Comparison of ENCODE assay signal across 8 cellular contexts in genomic region chr7:20329389-20330175, GRCh38. TPM values are rescaled to one million over a fixed set of nuclear protein-coding genes. Genes with fewer than 3 reads are reported as not detected.
DNase-seq lines count a peak whose midpoint lies in the region; ATAC-seq and TF ChIP-seq lines count a peak whose summit lies in the region.

No MANE protein-coding gene starts in this region.

- ATAC-seq in GM19025 (IDR thresholded peaks at IDR 0.05; ENCODE audit: low read depth, unreplicated experiment) = peak; percentile 43
- peak; percentile 26 for ATAC-seq in HG03103 (IDR thresholded peaks at IDR 0.05; ENCODE audit: low read depth, unreplicated experiment)
- no peak for ATAC-seq in activated naive CD8-positive, alpha-beta T cell treated with anti-CD3 and anti-CD28 coated beads, Interleukin-2, amount 50 U/mL, for 24 hours

- H3K4me1 ChIP-seq in osteoblast (ENCODE audit: insufficient read depth, low read length) = peaks cover 16% of the 10 kb centered on the region

- H3K79me2 ChIP-seq in osteoblast (ENCODE audit: insufficient read depth, low read length) = no peaks in the 10 kb centered on the region

- H3K27ac Mint-ChIP-seq in activated naive CD8-positive, alpha-beta T cell treated with anti-CD3 and anti-CD28 coated beads, Interleukin-2, amount 50 U/mL, for 24 hours = no peak overlapping the region

- no peaks in the 10 kb centered on the region for H3K36me3 ChIP-seq in osteoblast (ENCODE audit: insufficient read depth, low read length)

- no peaks in the 10 kb centered on the region for H3K9me3 ChIP-seq in osteoblast (ENCODE audit: low read depth, low read length)

- no peaks in the 10 kb centered on the region for H3K9me3 Mint-ChIP-seq in activated naive CD8-positive, alpha-beta T cell treated with anti-CD3 and anti-CD28 coated beads, Interleukin-2, amount 50 U/mL, for 24 hours

- DNase-seq in COLO668 (lab: John Stamatoyannopoulos, UW; ENCODE audit: unreplicated experiment) (peak; percentile 75), NCI-H345 treated with DMSO at 0.1 percent for 48 hours (lab: John Stamatoyannopoulos, UW; ENCODE audit: unreplicated experiment) (peak; percentile 64), cardiac septum (ENCODE audit: low spot score) (peak; percentile 77), osteoblast (ENCODE audit: insufficient read length, low spot score, missing footprints) (peak; percentile 84), Kasumi-1 (lab: John Stamatoyannopoulos, UW) (no peak)
- DNase-seq in activated naive CD8-positive, alpha-beta T cell treated with anti-CD3 and anti-CD28 coated beads, Interleukin-2, amount 50 U/mL, for 24 hours = no peak

- peaks cover 25% of the 10 kb centered on the region for H3K4me1 Mint-ChIP-seq in activated naive CD8-positive, alpha-beta T cell treated with anti-CD3 and anti-CD28 coated beads, Interleukin-2, amount 50 U/mL, for 24 hours

- H2AFZ ChIP-seq in osteoblast (ENCODE audit: low read length) = peak overlapping the region; percentile 86

- H3K4me3 ChIP-seq in osteoblast (ENCODE audit: insufficient read depth, low read length) = peak overlapping the region; percentile 77

- H3K27me3 Mint-ChIP-seq in activated naive CD8-positive, alpha-beta T cell treated with anti-CD3 and anti-CD28 coated beads, Interleukin-2, amount 50 U/mL, for 24 hours = peaks cover 68% of the 10 kb centered on the region

- peaks cover 2% of the 10 kb centered on the region for H3K36me3 Mint-ChIP-seq in activated naive CD8-positive, alpha-beta T cell treated with anti-CD3 and anti-CD28 coated beads, Interleukin-2, amount 50 U/mL, for 24 hours (ENCODE audit: low read depth)

- no peaks in the 10 kb centered on the region for H3K27me3 ChIP-seq in osteoblast (ENCODE audit: insufficient read depth, low read length)

- H3K4me2 ChIP-seq in osteoblast (ENCODE audit: insufficient read depth, low read length) = peak overlapping the region; percentile 92

- H3K4me3 Mint-ChIP-seq in activated naive CD8-positive, alpha-beta T cell treated with anti-CD3 and anti-CD28 coated beads, Interleukin-2, amount 50 U/mL, for 24 hours = peak overlapping the region; percentile 84

- intact Hi-C loops in cardiac septum (cut with DNase I) = loop anchor here (5.0 to 10.0 kb wide), 2 partner anchors 78 to 255 kb away; no protein-coding TSS in a partner anchor

- TF ChIP-seq CTCF in osteoblast (IDR thresholded peaks at IDR 0.05; ENCODE audit: extremely low read depth, low read depth, low read length) = peak; percentile 31

- peak overlapping the region; percentile 89 for H3K27ac ChIP-seq in osteoblast (ENCODE audit: low read depth, low read length)

- no peaks in the 10 kb centered on the region for H4K20me1 ChIP-seq in osteoblast (ENCODE audit: insufficient read depth, low read length)

RNA-seq across cellular contexts. Expression of gene ITGB8, which starts 1.1 kb away (rescaled TPM):
- total RNA-seq in cardiac septum (1.5 TPM), osteoblast (30.9 and 35.1 TPM in 2 replicates)

Comparison
In these comparisons a context has a peak if more than half of its experiments do, and no peak if none do; other contexts are left out.
1. DNase-seq: peak in COLO668 (single experiment), NCI-H345 treated with DMSO at 0.1 percent for 48 hours (single experiment), cardiac septum (single experiment) and osteoblast (single experiment); none in activated naive CD8-positive, alpha-beta T cell treated with anti-CD3 and anti-CD28 coated beads, Interleukin-2, amount 50 U/mL, for 24 hours (single experiment) and Kasumi-1 (0 of 2).
2. RNA of gene ITGB8, which starts 1.1 kb away (total RNA-seq): 30.9 to 35.1 TPM in osteoblast; 1.5 TPM in cardiac septum (single experiment); every median in the first group is over 10 times any median in the second.